22 cellular contexts compared by ENCODE assay signal in genomic region chrX:22247169-22247568, GRCh38. TPM values are rescaled to one million over a fixed set of nuclear protein-coding genes. Genes with fewer than 3 reads are reported as not detected.
DNase-seq lines count a peak whose midpoint lies in the region; ATAC-seq and TF ChIP-seq lines count a peak whose summit lies in the region.
"Had no signal": no experiment of that assay in that cellular context is flagged by ENCODE, and none has a peak within 500 bp of the region (broad histone marks: within the 10 kb centered on the region; RNA-seq: fewer than 3 reads in every experiment).

No MANE protein-coding gene starts in this region.

- H3K27me3 Mint-ChIP-seq in HFFc6 (ENCODE audit: insufficient read depth) (no peaks in the 10 kb centered on the region), GM23338 (ENCODE audit: insufficient read depth, low read depth, poor library complexity) (no peaks in the 10 kb centered on the region)
- H3K27me3 Mint-ChIP-seq: activated naive CD8-positive, alpha-beta T cell treated with anti-CD3 and anti-CD28 coated beads, Interleukin-2, amount 50 U/mL, for 24 hours; CD4-positive, alpha-beta memory T cell; stimulated activated naive B cell treated with anti-CD40 and anti-IgM and Interleukin-4, amounts not matched to agents 10 μg/mL and 1 μg/mL and 100 μg/mL, for 72 hours had no signal

- H3K9me3 Mint-ChIP-seq in HFFc6 (no peaks in the 10 kb centered on the region), GM23338 (peaks cover 2% of the 10 kb centered on the region; the same call in 1 of the 3 replicates)
- H3K9me3 Mint-ChIP-seq: activated naive CD8-positive, alpha-beta T cell treated with anti-CD3 and anti-CD28 coated beads, Interleukin-2, amount 50 U/mL, for 24 hours; activated T-helper 2 cell treated with anti-CD3 and anti-CD28 coated beads, Interferon-gamma antibody, Interleukin-2, Interleukin-4, amounts not matched to agents 10 μg/mL and 5 μg/mL and 100 μg/mL, durations not matched to agents 14 hours and 24 hours and 36 hours had no signal

- TF ChIP-seq CTCF in HFFc6 (IDR thresholded peaks at IDR 0.05), result no peak
- TF ChIP-seq CTCF in foreskin fibroblast (IDR thresholded peaks at IDR 0.05; ENCODE audit: low read depth, low read length), result no peak
- no peak for TF ChIP-seq CTCF in GM23338 (conservative IDR thresholded peaks at IDR 0.05; ENCODE audit: low read depth in 2 of 2)

- peaks cover 50% of the 10 kb centered on the region for H3K4me1 Mint-ChIP-seq in HFFc6 (ENCODE audit: low read depth)
- H3K4me1 Mint-ChIP-seq in GM23338, result no peaks in the 10 kb centered on the region; the same call in 2 of the 3 replicates
- H3K4me1 Mint-ChIP-seq: activated naive CD8-positive, alpha-beta T cell treated with anti-CD3 and anti-CD28 coated beads, Interleukin-2, amount 50 U/mL, for 24 hours; CD4-positive, alpha-beta memory T cell; stimulated activated naive B cell treated with anti-CD40 and anti-IgM and Interleukin-4, amounts not matched to agents 10 μg/mL and 1 μg/mL and 100 μg/mL, for 72 hours had no signal

- H3K27ac ChIP-seq in GM23338 (ENCODE audit: low read depth), result no peak overlapping the region
- H3K27ac ChIP-seq: tibial artery had no signal

- H3K27me3 ChIP-seq in GM23338 (ENCODE audit: insufficient read depth), result no peaks in the 10 kb centered on the region
- H3K27me3 ChIP-seq: tibial artery had no signal

- no peaks in the 10 kb centered on the region for H3F3A ChIP-seq in GM23338 (replicated peaks; ENCODE audit: low read depth)

- no peaks in the 10 kb centered on the region for H3K79me2 ChIP-seq in GM23338 (replicated peaks; ENCODE audit: insufficient read depth)

- ATAC-seq in GM23338, result no peak
- ATAC-seq: activated naive CD8-positive, alpha-beta T cell treated with anti-CD3 and anti-CD28 coated beads, Interleukin-2, amount 50 U/mL, for 24 hours; stimulated activated naive B cell treated with anti-CD40 and anti-IgM and Interleukin-4, amounts not matched to agents 10 μg/mL and 1 μg/mL and 100 μg/mL, for 72 hours had no signal

- H3K4me3 Mint-ChIP-seq in HFFc6 (peak overlapping the region; percentile 53), GM23338 (no peak overlapping the region)
- H3K4me3 Mint-ChIP-seq: activated naive CD8-positive, alpha-beta T cell treated with anti-CD3 and anti-CD28 coated beads, Interleukin-2, amount 50 U/mL, for 24 hours; CD4-positive, alpha-beta memory T cell; stimulated activated naive B cell treated with anti-CD40 and anti-IgM and Interleukin-4, amounts not matched to agents 10 μg/mL and 1 μg/mL and 100 μg/mL, for 72 hours had no signal

- H3K27ac Mint-ChIP-seq in HFFc6 (peak overlapping the region; percentile 66), GM23338 (no peak overlapping the region)
- H3K27ac Mint-ChIP-seq: activated naive CD8-positive, alpha-beta T cell treated with anti-CD3 and anti-CD28 coated beads, Interleukin-2, amount 50 U/mL, for 24 hours; activated T-helper 2 cell treated with anti-CD3 and anti-CD28 coated beads, Interferon-gamma antibody, Interleukin-2, Interleukin-4, amounts not matched to agents 10 μg/mL and 5 μg/mL and 100 μg/mL, durations not matched to agents 14 hours and 24 hours and 36 hours; CD4-positive, alpha-beta memory T cell; stimulated activated naive B cell treated with anti-CD40 and anti-IgM and Interleukin-4, amounts not matched to agents 10 μg/mL and 1 μg/mL and 100 μg/mL, for 72 hours had no signal

- no peaks in the 10 kb centered on the region for H4K20me1 ChIP-seq in GM23338 (replicated peaks; ENCODE audit: insufficient read depth)

- no peaks in the 10 kb centered on the region for H3K9me2 ChIP-seq in GM23338 (ENCODE audit: insufficient read depth)

- no peak overlapping the region for H3K4me2 ChIP-seq in GM23338

- no peaks in the 10 kb centered on the region for H3K36me3 ChIP-seq in GM23338 (ENCODE audit: insufficient read depth)
- H3K36me3 ChIP-seq: tibial artery had no signal

- no peaks in the 10 kb centered on the region for H3K36me3 Mint-ChIP-seq in HFFc6 (ENCODE audit: low read depth)
- H3K36me3 Mint-ChIP-seq in GM23338 (ENCODE audit: low read depth), result no peaks in the 10 kb centered on the region
- H3K36me3 Mint-ChIP-seq: CD4-positive, alpha-beta memory T cell had no signal

- H3K4me1 ChIP-seq in GM23338 (ENCODE audit: insufficient read depth), result no peaks in the 10 kb centered on the region
- H3K4me1 ChIP-seq: tibial artery had no signal

- peak; percentile 4 for DNase-seq in A172 (ENCODE audit: low spot score)
- peak; percentile 35 for DNase-seq in HFFc6
- peak; percentile 3 for DNase-seq in amniotic epithelial cell (ENCODE audit: low read depth)
- DNase-seq in foreskin fibroblast, result peak; percentile 6 to 30
- DNase-seq in middle frontal gyrus (ENCODE audit: extremely low spot score, low spot score), result no peak
- no peak for DNase-seq in activated T-cell treated with anti-CD3 and anti-CD28 coated beads, Interleukin-2, amount 50 U/mL, for 48 hours
- DNase-seq in GM23338 (ENCODE audit: low spot score), result no peak
- no peak for DNase-seq in NCI-H510A (lab: John Stamatoyannopoulos, UW)
- DNase-seq: 8988T; activated CD4-positive, alpha-beta T cell treated with anti-CD3 and anti-CD28 coated beads for 1 hour; activated naive CD8-positive, alpha-beta T cell treated with anti-CD3 and anti-CD28 coated beads, Interleukin-2, amount 50 U/mL, for 24 hours; CD4-positive, alpha-beta memory T cell; central memory CD4-positive, alpha-beta T cell; DND-41; effector memory CD4-positive, alpha-beta T cell; KG1; NCI-H1105; stimulated activated naive B cell treated with anti-CD40 and anti-IgM and Interleukin-4, amounts not matched to agents 10 μg/mL and 1 μg/mL and 100 μg/mL, for 72 hours; tibial artery had no signal

- H3K4me3 ChIP-seq in foreskin fibroblast (ENCODE audit: low read depth in 1 of 2, low read length in 2 of 2), result no peak overlapping the region
- H3K4me3 ChIP-seq in GM23338, result no peak overlapping the region
- H3K4me3 ChIP-seq: tibial artery had no signal

- H2AFZ ChIP-seq in GM23338, result no peak overlapping the region

TF ChIP-seq in GM23338, 12 proteins besides CTCF, POLR2A, EP300 and RAD21:
- TF ChIP-seq EZH2 (IDR thresholded peaks at IDR 0.05; ENCODE audit: low read depth, unreplicated experiment), result no peak
- no peak for TF ChIP-seq JUNB (IDR thresholded peaks at IDR 0.05; ENCODE audit: unreplicated experiment)
- no peak for TF ChIP-seq POLR2AphosphoS5 (IDR thresholded peaks at IDR 0.05; ENCODE audit: low read depth)
TF ChIP-seq in GM23338: peak in this region for 0.

RNA-seq across cellular contexts. Expression of gene CBLL2, which starts 25.5 kb away (rescaled TPM):
- not detected in 2 replicates for total RNA-seq in A172 (2014; rRNA removed; shearing (Covaris generic))
- total RNA-seq in HFFc6 (2021; fragmentation: NEBNext Ultra II Directional; extraction: Animal tissue kit (Norgen Biotek cat#: 25700)), result not detected
- not detected in 2 replicates for total RNA-seq in GM23338 (2014; rRNA removed; shearing (Covaris generic))
- polyA plus RNA-seq in GM23338 (2016; fragmentation: Nextera tagmentation; extraction: Ambion mirVana), result not detected in 2 replicates
- total RNA-seq: activated T-helper 2 cell treated with anti-CD3 and anti-CD28 coated beads, Interferon-gamma antibody, Interleukin-2, Interleukin-4, amounts not matched to agents 10 μg/mL and 5 μg/mL and 100 μg/mL, durations not matched to agents 14 hours and 24 hours and 36 hours; CD4-positive, alpha-beta memory T cell; fibroblast of villous mesenchyme had no signal
- polyA plus RNA-seq: CD4-positive, alpha-beta memory T cell; neural cell had no signal

Comparison
In these comparisons a context has a peak if more than half of its experiments do, and no peak if none do; other contexts are left out.
1. DNase-seq: peak in A172 (single experiment), HFFc6 (single experiment), amniotic epithelial cell (single experiment) and foreskin fibroblast (2 of 2); none in middle frontal gyrus (single experiment), activated T-cell treated with anti-CD3 and anti-CD28 coated beads, Interleukin-2, amount 50 U/mL, for 48 hours (0 of 2), GM23338 (single experiment) and NCI-H510A (single experiment).